9 cellular contexts compared by ENCODE assay signal in genomic region chr2:101330253-101330921, GRCh38. TPM values are rescaled to one million over a fixed set of nuclear protein-coding genes. Genes with fewer than 3 reads are reported as not detected.
DNase-seq lines count a peak whose midpoint lies in the region; ATAC-seq, FAIRE-seq and TF ChIP-seq lines count a peak whose summit lies in the region.
"Had no signal": no experiment of that assay in that cellular context is flagged by ENCODE, and none has a peak within 500 bp of the region (broad histone marks: within the 10 kb centered on the region; RNA-seq: fewer than 3 reads in every experiment).

No MANE protein-coding gene starts in this region.

- H3K4me3 ChIP-seq in CD4-positive, alpha-beta memory T cell (ENCODE audit: low read length in 2 of 2) = peak overlapping the region in 1 of 2 donors; percentile 12
- no peak overlapping the region for H3K4me3 ChIP-seq in neuron (ENCODE audit: low read length)

- intact Hi-C loops in CD4-positive, alpha-beta memory T cell (cut with micrococcal nuclease) = no loop called here

- peak overlapping the region; percentile 44 for H2AFZ ChIP-seq in neuron (ENCODE audit: low read depth, low read length)

- DNase-seq in CD4-positive, alpha-beta memory T cell = peak in 4 of 5 donors; percentile 32 to 55 (median 36)
- peak; percentile 54 for DNase-seq in activated CD4-positive, alpha-beta memory T cell treated with anti-CD3 and anti-CD28 coated beads, Interleukin-2, amount 10 ng/mL, durations not matched to agents 7 days and 5 days
- DNase-seq in GM12891 (ENCODE audit: insufficient read length, low spot score) = no peak
- no peak for DNase-seq in hepatic stellate cell (ENCODE audit: low spot score)
- DNase-seq: DMS153 had no signal

- peak overlapping the region; percentile 52 for H3K27ac ChIP-seq in CD4-positive, alpha-beta memory T cell (ENCODE audit: low read depth, low read length)

- POLR2A ChIA-PET in CD4-positive, alpha-beta memory T cell (lab: Charles Lee; ENCODE audit: partially characterized antibody) = interaction anchor here (0.6 to 7.7 kb wide), 10 partner anchors 10 to 78 kb away, joined by 3 to 247 read pairs (median 10); partner anchors contain the start of genes CNOT11 and RNF149
- POLR2A ChIA-PET in activated CD4-positive, alpha-beta memory T cell treated with anti-CD3 and anti-CD28 coated beads, Interleukin-2, amount 10 ng/mL, durations not matched to agents 7 days and 5 days (lab: Charles Lee) = interaction anchor here (0.9 to 6.0 kb wide), 11 partner anchors 10 to 145 kb away, joined by 3 to 122 read pairs (median 5); partner anchors contain the start of genes CNOT11, CREG2, RFX8 and RNF149

- peaks cover 0 to 2% (median 0%) of the 10 kb centered on the region in 8 donors for H3K9me3 Mint-ChIP-seq in CD4-positive, alpha-beta memory T cell
- no peaks in the 10 kb centered on the region for H3K9me3 Mint-ChIP-seq in activated CD4-positive, alpha-beta memory T cell treated with anti-CD3 and anti-CD28 coated beads, Interleukin-2, amount 10 ng/mL, durations not matched to agents 7 days and 5 days

- H3K36me3 Mint-ChIP-seq in CD4-positive, alpha-beta memory T cell = no peaks in the 10 kb centered on the region
- H3K36me3 Mint-ChIP-seq in activated CD4-positive, alpha-beta memory T cell treated with anti-CD3 and anti-CD28 coated beads, Interleukin-2, amount 10 ng/mL, durations not matched to agents 7 days and 5 days (ENCODE audit: low read depth) = no peaks in the 10 kb centered on the region

- H3K9me3 ChIP-seq in CD4-positive, alpha-beta memory T cell (ENCODE audit: control insufficient read depth in 1 of 2, low read length in 2 of 2) = no peaks in the 10 kb centered on the region
- H3K9me3 ChIP-seq in neuron (ENCODE audit: low read length) = peaks cover 1% of the 10 kb centered on the region

- no peak for FAIRE-seq in GM12891 (lab: Jason Lieb, UNC)

- no peak overlapping the region for H3K27ac Mint-ChIP-seq in CD4-positive, alpha-beta memory T cell
- no peak overlapping the region for H3K27ac Mint-ChIP-seq in activated CD4-positive, alpha-beta memory T cell treated with anti-CD3 and anti-CD28 coated beads, Interleukin-2, amount 10 ng/mL, durations not matched to agents 7 days and 5 days

- no peaks in the 10 kb centered on the region for H3K27me3 Mint-ChIP-seq in CD4-positive, alpha-beta memory T cell
- H3K27me3 Mint-ChIP-seq in activated CD4-positive, alpha-beta memory T cell treated with anti-CD3 and anti-CD28 coated beads, Interleukin-2, amount 10 ng/mL, durations not matched to agents 7 days and 5 days = no peaks in the 10 kb centered on the region

- H3K4me3 Mint-ChIP-seq in CD4-positive, alpha-beta memory T cell = peak overlapping the region in 5 of 8 donors; percentile 34 to 75 (median 63)
- H3K4me3 Mint-ChIP-seq in activated CD4-positive, alpha-beta memory T cell treated with anti-CD3 and anti-CD28 coated beads, Interleukin-2, amount 10 ng/mL, durations not matched to agents 7 days and 5 days = no peak overlapping the region

- H3K36me3 ChIP-seq in CD4-positive, alpha-beta memory T cell (ENCODE audit: insufficient read depth, low read length) = no peaks in the 10 kb centered on the region
- no peaks in the 10 kb centered on the region for H3K36me3 ChIP-seq in neuron (ENCODE audit: insufficient read depth, low read length)

- CTCF ChIA-PET in CD4-positive, alpha-beta memory T cell (lab: Charles Lee; ENCODE audit: partially characterized antibody) = interaction anchor here (0.6 to 6.7 kb wide), 7 partner anchors 9 to 58 kb away, joined by 3 to 64 read pairs (median 6); partner anchors contain the start of gene RNF149
- CTCF ChIA-PET in activated CD4-positive, alpha-beta memory T cell treated with anti-CD3 and anti-CD28 coated beads, Interleukin-2, amount 10 ng/mL, durations not matched to agents 7 days and 5 days (lab: Charles Lee) = interaction anchor here (1.2 to 9.2 kb wide), 2 partner anchors 12 to 20 kb away, joined by 3 to 105 read pairs; no protein-coding TSS in a partner anchor

- TF ChIP-seq POLR2A in GM12891 (IDR thresholded peaks at IDR 0.05; ENCODE audit: low read depth, low read length) = no peak

- ATAC-seq in esophagus mucosa (peak; percentile 69), GM18867 (IDR thresholded peaks at IDR 0.05; ENCODE audit: unreplicated experiment) (no peak), GM18873 (IDR thresholded peaks at IDR 0.05; ENCODE audit: low FRiP score, unreplicated experiment) (no peak)

- no peaks in the 10 kb centered on the region for H3K27me3 ChIP-seq in CD4-positive, alpha-beta memory T cell (ENCODE audit: insufficient read depth, low read length)
- no peaks in the 10 kb centered on the region for H3K27me3 ChIP-seq in neuron (ENCODE audit: insufficient read depth, low read length)

- peaks cover 78% of the 10 kb centered on the region for H3K4me1 ChIP-seq in CD4-positive, alpha-beta memory T cell (ENCODE audit: insufficient read depth, low read length)
- H3K4me1 ChIP-seq in neuron (ENCODE audit: insufficient read depth, low read length) = no peaks in the 10 kb centered on the region

- peaks cover 5 to 31% (median 7%) of the 10 kb centered on the region in 4 donors for H3K4me1 Mint-ChIP-seq in CD4-positive, alpha-beta memory T cell
- H3K4me1 Mint-ChIP-seq in activated CD4-positive, alpha-beta memory T cell treated with anti-CD3 and anti-CD28 coated beads, Interleukin-2, amount 10 ng/mL, durations not matched to agents 7 days and 5 days = peaks cover 10% of the 10 kb centered on the region

TF ChIP-seq in GM12891, 5 proteins besides CTCF, POLR2A, EP300 and RAD21:
- TF ChIP-seq SPI1 (IDR thresholded peaks at IDR 0.05; ENCODE audit: low read depth, low read length) (no peak), POU2F2 (IDR thresholded peaks at IDR 0.05; ENCODE audit: low read depth, low read length) (no peak), TAF1 (IDR thresholded peaks at IDR 0.05; ENCODE audit: low read depth, low read length) (no peak), POLR2AphosphoS5 (IDR thresholded peaks at IDR 0.05; ENCODE audit: low read depth, low read length) (no peak), PAX5 (IDR thresholded peaks at IDR 0.05; ENCODE audit: insufficient read depth, low read length, severe bottlenecking) (no peak)
TF ChIP-seq in GM12891: peak in this region for 0.

RNA-seq across cellular contexts. Expression of gene RNF149, which starts 21.9 kb away (rescaled TPM):
- total RNA-seq in CD4-positive, alpha-beta memory T cell = 100 to 1,000 TPM; 138 to 154 TPM
- 10 to 100 TPM; 67.6 to 94.6 TPM for polyA plus RNA-seq in CD4-positive, alpha-beta memory T cell
- total RNA-seq in activated CD4-positive, alpha-beta memory T cell treated with anti-CD3 and anti-CD28 coated beads, Interleukin-2, amount 10 ng/mL, durations not matched to agents 7 days and 5 days = 100 to 1,000 TPM; 115 to 116 TPM
- 67.0 TPM for total RNA-seq in esophagus mucosa
- 6.3 TPM for polyA plus RNA-seq in GM12891 (2012; ENCODE audit: low read depth, missing spikeins)

RNA-seq across cellular contexts. Expression of gene CREG2, which starts 56.9 kb away (rescaled TPM):
- not detected for total RNA-seq in CD4-positive, alpha-beta memory T cell
- under 1 TPM in 1 of 2 donors, not detected in 1; 0.32 TPM for polyA plus RNA-seq in CD4-positive, alpha-beta memory T cell
- under 1 TPM; 0.65 to 0.98 TPM for total RNA-seq in activated CD4-positive, alpha-beta memory T cell treated with anti-CD3 and anti-CD28 coated beads, Interleukin-2, amount 10 ng/mL, durations not matched to agents 7 days and 5 days
- total RNA-seq in esophagus mucosa = 2.3 TPM
- not detected for polyA plus RNA-seq in GM12891 (2012; ENCODE audit: low read depth, missing spikeins)

Comparison
In these comparisons a context has a peak if more than half of its experiments do, and no peak if none do; other contexts are left out.
1. DNase-seq: peak in CD4-positive, alpha-beta memory T cell (4 of 5) and activated CD4-positive, alpha-beta memory T cell treated with anti-CD3 and anti-CD28 coated beads, Interleukin-2, amount 10 ng/mL, durations not matched to agents 7 days and 5 days (single experiment); none in GM12891 (single experiment) and hepatic stellate cell (single experiment).